In genomic region chr5:95110112-95110511, GRCh38 we compare ENCODE assay signal across 16 cellular contexts.
"Had no signal": no experiment of that assay in that cellular context is flagged by ENCODE, and none has a peak within 500 bp of the region (broad histone marks: within the 10 kb centered on the region; RNA-seq: fewer than 3 reads in every experiment).

No MANE protein-coding gene starts in this region.

- H3K4me1 ChIP-seq: body of pancreas, gastrocnemius medialis, left lung, sigmoid colon had no signal

- H3K9me3 ChIP-seq: body of pancreas, gastrocnemius medialis, left lung, sigmoid colon had no signal

- H3K27me3 ChIP-seq: body of pancreas, gastrocnemius medialis, left lung, sigmoid colon had no signal

- ATAC-seq: body of pancreas, gastrocnemius medialis, left lung had no signal

- H3K27ac ChIP-seq: body of pancreas, coronary artery, gastrocnemius medialis, left lung, sigmoid colon had no signal

- DNase-seq: activated CD4-positive, alpha-beta T cell treated with anti-CD3 and anti-CD28 coated beads, Interleukin-2, amount 50 U/mL, for 4 hours; activated CD4-positive, CD25-positive, alpha-beta regulatory T cell treated with anti-CD3 and anti-CD28 coated beads, Interleukin-2, amount 50 U/mL, for 72 hours; activated T-cell treated with anti-CD3 and anti-CD28 coated beads, Interleukin-2, amount 50 U/mL, for 1 hour; body of pancreas; central memory CD4-positive, alpha-beta T cell; effector memory CD4-positive, alpha-beta T cell; gastrocnemius medialis; islet precursor cell; left lung; nephron progenitor cell; sigmoid colon; stimulated activated CD4-positive, alpha-beta T cell treated with anti-CD3 and anti-CD28 coated beads, Interleukin-2, amount 100 ng/mL, for 24 hours; stimulated activated naive CD4-positive, alpha-beta T cell; substantia nigra; trophoblast cell had no signal

- H3K36me3 ChIP-seq: gastrocnemius medialis, left lung, sigmoid colon had no signal

- H3K4me3 ChIP-seq: body of pancreas, coronary artery, gastrocnemius medialis, left lung, sigmoid colon had no signal
